Comparison of ENCODE assay signal across 8 cellular contexts in genomic region chr5:95961617-95962474, GRCh38. TPM values are rescaled to one million over a fixed set of nuclear protein-coding genes. Genes with fewer than 3 reads are reported as not detected.
DNase-seq lines count a peak whose midpoint lies in the region; ATAC-seq, FAIRE-seq and TF ChIP-seq lines count a peak whose summit lies in the region.

ELL2 (minus strand) TSS chr5:95961851; CDS start chr5:95961721, 130 bp downstream.

- H3K27me3 Mint-ChIP-seq in activated CD4-positive, alpha-beta T cell treated with anti-CD3 and anti-CD28 coated beads for 36 hours, result peaks cover 3% of the 10 kb centered on the region
- no peaks in the 10 kb centered on the region for H3K27me3 Mint-ChIP-seq in chondrocyte (ENCODE audit: low read depth)

- peaks cover 7 to 22% of the 10 kb centered on the region in 2 experiments for H3K36me3 ChIP-seq in keratinocyte (ENCODE audit: control insufficient read depth in 2 of 2, extremely low read depth in 1 of 2, insufficient read depth in 2 of 2, low read length in 2 of 2)

- H2AFZ ChIP-seq in keratinocyte (ENCODE audit: control insufficient read depth, low read length), result peak within 1 kb of the TSS; percentile 83

- peak within 1 kb of the TSS; percentile 98 for H3K27ac ChIP-seq in keratinocyte (ENCODE audit: control insufficient read depth, insufficient read depth, low read length)

- H3K4me2 ChIP-seq in keratinocyte (ENCODE audit: control insufficient read depth, extremely low read depth, insufficient read depth, low read depth, low read length), result peak within 1 kb of the TSS; percentile 93

- H3K9ac ChIP-seq in keratinocyte (ENCODE audit: control insufficient read depth, extremely low read depth, insufficient read depth, low read length), result peak within 1 kb of the TSS; percentile 99

- no peaks in the 10 kb centered on the region for H3K27me3 ChIP-seq in keratinocyte (ENCODE audit: control insufficient read depth, extremely low read depth, insufficient read depth, low read length)

- CTCF ChIA-PET in activated CD4-positive, alpha-beta T cell treated with anti-CD3 and anti-CD28 coated beads for 36 hours (lab: Charles Lee), result interaction anchor here (0.7 to 1.9 kb wide), 5 partner anchors 9 to 229 kb away, joined by 3 to 7 read pairs (median 4); no protein-coding TSS in a partner anchor

- POLR2A ChIA-PET in activated CD4-positive, alpha-beta T cell treated with anti-CD3 and anti-CD28 coated beads for 36 hours (lab: Charles Lee), result interaction anchor here (0.6 kb wide), 1 partner anchor 347 kb away, joined by 3 read pairs; no protein-coding TSS in a partner anchor

- ATAC-seq in GM18909 (IDR thresholded peaks at IDR 0.05; ENCODE audit: poor library complexity, unreplicated experiment) (peak; percentile 91), HG03159 (IDR thresholded peaks at IDR 0.05; ENCODE audit: unreplicated experiment) (peak; percentile 92)
- ATAC-seq in activated CD4-positive, alpha-beta T cell treated with anti-CD3 and anti-CD28 coated beads for 36 hours, result peak; percentile 89

- TF ChIP-seq CTCF in AG09309 (IDR thresholded peaks at IDR 0.05; ENCODE audit: control insufficient read depth, insufficient read depth, low read depth, low read length, missing control alignments) (no peak), chondrocyte (IDR thresholded peaks at IDR 0.05) (no peak), keratinocyte (optimal IDR thresholded peaks at IDR 0.05 in 1 of 3, IDR thresholded peaks at IDR 0.05 in 1 of 3, conservative IDR thresholded peaks at IDR 0.05 in 1 of 3; ENCODE audit: extremely low read depth in 1 of 3, insufficient read depth in 2 of 3, low read length in 3 of 3) (no peak)

- H3K4me1 ChIP-seq in keratinocyte (ENCODE audit: control insufficient read depth, extremely low read depth, insufficient read depth, low read length), result peaks cover 35% of the 10 kb centered on the region

- H3K36me3 Mint-ChIP-seq in activated CD4-positive, alpha-beta T cell treated with anti-CD3 and anti-CD28 coated beads for 36 hours (ENCODE audit: low read depth), result peaks cover 23% of the 10 kb centered on the region
- H3K36me3 Mint-ChIP-seq in chondrocyte (ENCODE audit: low read depth), result no peaks in the 10 kb centered on the region

- intact Hi-C loops in activated CD4-positive, alpha-beta T cell treated with anti-CD3 and anti-CD28 coated beads for 36 hours (cut with DNase I, micrococcal nuclease), result loop anchor here (1.0 to 5.0 kb wide), 19 partner anchors 33 to 973 kb away; partner anchors contain the start of genes CAST (in 1 of the 2), RFESD (in 1 of the 2) and SKIC3 (in 1 of the 2)

- H3K9me3 Mint-ChIP-seq in activated CD4-positive, alpha-beta T cell treated with anti-CD3 and anti-CD28 coated beads for 36 hours (ENCODE audit: low read depth), result no peaks in the 10 kb centered on the region
- H3K9me3 Mint-ChIP-seq in chondrocyte (ENCODE audit: low read depth), result no peaks in the 10 kb centered on the region

- H3K9me3 ChIP-seq in keratinocyte (ENCODE audit: control insufficient read depth, low read depth, low read length), result no peaks in the 10 kb centered on the region

- peaks cover 26% of the 10 kb centered on the region for H4K20me1 ChIP-seq in keratinocyte (ENCODE audit: control insufficient read depth, extremely low read depth, insufficient read depth, low read length)

- peaks cover 51% of the 10 kb centered on the region for H3K4me1 Mint-ChIP-seq in activated CD4-positive, alpha-beta T cell treated with anti-CD3 and anti-CD28 coated beads for 36 hours
- peaks cover 43% of the 10 kb centered on the region for H3K4me1 Mint-ChIP-seq in chondrocyte (ENCODE audit: low read depth)

- peak within 1 kb of the TSS; percentile 95 for H3K4me3 ChIP-seq in AG09309 (ENCODE audit: control insufficient read depth, low read depth, low read length)
- peak within 1 kb of the TSS; percentile 69 to 95 (median 79) for H3K4me3 ChIP-seq in keratinocyte (ENCODE audit: control insufficient read depth in 2 of 3, extremely low read depth in 1 of 3, insufficient read depth in 2 of 3, low read depth in 1 of 3, low read length in 3 of 3)

- peak within 1 kb of the TSS; percentile 97 for H3K4me3 Mint-ChIP-seq in activated CD4-positive, alpha-beta T cell treated with anti-CD3 and anti-CD28 coated beads for 36 hours
- peak within 1 kb of the TSS; percentile 84 for H3K4me3 Mint-ChIP-seq in chondrocyte (ENCODE audit: unreplicated experiment)

- H3K9me1 ChIP-seq in keratinocyte (ENCODE audit: control insufficient read depth, extremely low read depth, insufficient read depth, low read length), result peaks cover 2% of the 10 kb centered on the region

- H3K27ac Mint-ChIP-seq in activated CD4-positive, alpha-beta T cell treated with anti-CD3 and anti-CD28 coated beads for 36 hours, result peak within 1 kb of the TSS; percentile 96
- H3K27ac Mint-ChIP-seq in chondrocyte (ENCODE audit: unreplicated experiment), result peak within 1 kb of the TSS; percentile 97

- dilution Hi-C loops in keratinocyte (cut with MboI; ENCODE audit: extremely low pct_ligation_motif_present, low sequenced_read_pairs), result no loop called here

- FAIRE-seq in keratinocyte (lab: Jason Lieb, UNC), result no peak

- DNase-seq in AG09309 (ENCODE audit: low read depth) (peak; percentile 87), NCI-H446 (lab: John Stamatoyannopoulos, UW) (peak; percentile 86 to 92), chondrocyte (ENCODE audit: low spot score) (peak; percentile 99), keratinocyte (ENCODE audit: low read depth, low spot score) (peak; percentile 87)
- peak; percentile 99 for DNase-seq in activated CD4-positive, alpha-beta T cell treated with anti-CD3 and anti-CD28 coated beads for 36 hours
- DNase-seq in stimulated activated CD4-positive, alpha-beta T cell treated with anti-CD3 and anti-CD28 coated beads, Interleukin-12 subunit alpha, Interleukin-12 subunit beta, amount 100 ng/mL, for 48 hours (ENCODE audit: low read depth in 2 of 3, low spot score in 1 of 3), result peak; percentile 96 to 97 (median 96)

- H3K79me2 ChIP-seq in keratinocyte (ENCODE audit: control insufficient read depth, insufficient read depth, low read length), result peaks cover 47% of the 10 kb centered on the region

RNA-seq across cellular contexts. Expression of gene ELL2, which starts in this region (rescaled TPM):
- 100 to 1,000 TPM in 1 of 2 experiments, 10 to 100 TPM in 1; 87.6 to 131 TPM for total RNA-seq in activated CD4-positive, alpha-beta T cell treated with anti-CD3 and anti-CD28 coated beads for 36 hours
- total RNA-seq in chondrocyte, result 51.7 to 83.8 TPM (median 59.3 TPM) in 3 replicates
- polyA plus RNA-seq in keratinocyte, result 74.8 to 100 TPM (median 81.1 TPM) in 3 replicates
- polyA plus RNA-seq in keratinocyte (2011; ENCODE audit: low read depth), result 137 TPM
- polyA plus RNA-seq in keratinocyte (2011; cell fraction: cytosol; rRNA removed), result 48.0 and 87.5 TPM in 2 replicates
- 81.5 and 105 TPM in 2 replicates for polyA plus RNA-seq in keratinocyte (2011; cell fraction: nucleus; rRNA removed)
- 65.7 and 69.5 TPM in 2 replicates for polyA plus RNA-seq in keratinocyte (2012; ENCODE audit: low replicate concordance)
- polyA minus RNA-seq in keratinocyte, result 31.2 to 194 TPM (median 108 TPM) in 3 replicates
- polyA minus RNA-seq in keratinocyte (2011; cell fraction: cytosol; rRNA and poly(A)+ RNA removed), result 103 TPM
- polyA minus RNA-seq in keratinocyte (2011; cell fraction: nucleus; rRNA and poly(A)+ RNA removed), result 182 and 311 TPM in 2 replicates

Comparison
In these comparisons a context has a peak if more than half of its experiments do, and no peak if none do; other contexts are left out.
1. Peak in every context shown above with its lines: DNase-seq, ATAC-seq, H3K4me3 ChIP-seq and H3K27ac ChIP-seq.